In genomic region chr22:30444632-30445437, GRCh38 we compare ENCODE assay signal across 9 cellular contexts.
DNase-seq lines count a peak whose midpoint lies in the region; ATAC-seq and TF ChIP-seq lines count a peak whose summit lies in the region.
"Had no signal": no experiment of that assay in that cellular context is flagged by ENCODE, and none has a peak within 500 bp of the region (broad histone marks: within the 10 kb centered on the region; RNA-seq: fewer than 3 reads in every experiment).

No MANE protein-coding gene starts in this region.

- peak; percentile 39 for DNase-seq in NCI-H1436 (lab: John Stamatoyannopoulos, UW)
- no peak for DNase-seq in NCI-H1436 treated with DMSO at 0.1 percent for 48 hours (lab: John Stamatoyannopoulos, UW)
- DNase-seq in astrocyte of the spinal cord (ENCODE audit: low read depth, low spot score), result peak; percentile 50
- peak; percentile 67 for DNase-seq in inferior parietal cortex (ENCODE audit: extremely low spot score)
- peak; percentile 43 for DNase-seq in stimulated activated CD4-positive, alpha-beta T cell treated with anti-CD3 and anti-CD28 coated beads, Interleukin-4, amount 100 ng/mL, for 1 hour

- peak; percentile 84 for TF ChIP-seq CTCF in LNCAP (IDR thresholded peaks at IDR 0.05)
- peak; percentile 82 for TF ChIP-seq CTCF in astrocyte of the spinal cord (IDR thresholded peaks at IDR 0.05; ENCODE audit: low read depth, low read length)

- in situ Hi-C loops in astrocyte of the spinal cord (cut with HindIII; ENCODE audit: low sequenced_read_pairs), result no loop called here

- no peak overlapping the region for H3K4me3 ChIP-seq in astrocyte of the spinal cord (ENCODE audit: low read depth, low read length)
- H3K4me3 ChIP-seq: BLaER1 treated with 17β-estradiol and CSF1 and Interleukin-3, amounts not matched to agents 10 nM and 100 nM had no signal

- peak; percentile 80 for ATAC-seq in SK-N-SH treated with all-trans-retinoic acid at 6 μM for 48 hours
- no peak for ATAC-seq in GM18502 (IDR thresholded peaks at IDR 0.05; ENCODE audit: poor library complexity, unreplicated experiment)

TF ChIP-seq in SK-N-SH treated with all-trans-retinoic acid at 6 μM for 48 hours, 23 proteins besides CTCF, POLR2A, EP300 and RAD21:
- peak; percentile 71; the same call in 1 of the 2 replicates for TF ChIP-seq PATZ1 (CRISPR knock-in tag; IDR thresholded peaks at IDR 0.05; ENCODE audit: borderline replicate concordance)
- no peak for TF ChIP-seq ARNTL (CRISPR knock-in tag; IDR thresholded peaks at IDR 0.05; ENCODE audit: borderline replicate concordance, low read depth)
- no peak for TF ChIP-seq ISL1 (CRISPR knock-in tag; IDR thresholded peaks at IDR 0.05)
- no peak for TF ChIP-seq ZNF565 (CRISPR knock-in tag; conservative IDR thresholded peaks at IDR 0.05; ENCODE audit: low read depth)
- TF ChIP-seq ZFP30 (CRISPR knock-in tag; IDR thresholded peaks at IDR 0.05), result no peak
- TF ChIP-seq POU6F1 (CRISPR knock-in tag; IDR thresholded peaks at IDR 0.05; ENCODE audit: borderline replicate concordance, low read depth), result no peak
- TF ChIP-seq TSHZ2 (CRISPR knock-in tag; IDR thresholded peaks at IDR 0.05), result no peak
- TF ChIP-seq ESRRG (CRISPR knock-in tag; IDR thresholded peaks at IDR 0.05), result no peak
- TF ChIP-seq RARB (CRISPR knock-in tag; IDR thresholded peaks at IDR 0.05), result 0 out of 2 replicates have a peak, but pooled peaks have one; percentile 53
- TF ChIP-seq TOX (CRISPR knock-in tag; IDR thresholded peaks at IDR 0.05; ENCODE audit: borderline replicate concordance), result no peak
- no peak for TF ChIP-seq CSRNP3 (CRISPR knock-in tag; IDR thresholded peaks at IDR 0.05)
- TF ChIP-seq GLIS3 (CRISPR knock-in tag; IDR thresholded peaks at IDR 0.05), result peak; percentile 22; the same call in 1 of the 2 replicates
